9 cellular contexts compared by ENCODE assay signal in genomic region chr5:159826351-159827222, GRCh38.
DNase-seq lines count a peak whose midpoint lies in the region; ATAC-seq and TF ChIP-seq lines count a peak whose summit lies in the region.
"Had no signal": no experiment of that assay in that cellular context is flagged by ENCODE, and none has a peak within 500 bp of the region (broad histone marks: within the 10 kb centered on the region; RNA-seq: fewer than 3 reads in every experiment).

No MANE protein-coding gene starts in this region.

- no peaks in the 10 kb centered on the region for H3K36me3 Mint-ChIP-seq in endodermal cell (ENCODE audit: low read depth)

- peak overlapping the region; percentile 38; the same call in 1 of the 2 replicates for H3K23ac ChIP-seq in IMR-90 (ENCODE audit: low read depth, low read length)

- peaks cover 10% of the 10 kb centered on the region for H3K9me1 ChIP-seq in IMR-90 (ENCODE audit: insufficient read depth, low read length)

- H3K27me3 Mint-ChIP-seq in endodermal cell (ENCODE audit: insufficient read depth): peaks cover 7% of the 10 kb centered on the region

- H2BK120ac ChIP-seq in IMR-90 (ENCODE audit: low read depth, low read length): peak overlapping the region; percentile 67

- in situ Hi-C loops in GM13977 (cut with MboI; ENCODE audit: low pct_unique_long_range_greater_than_20kb, low sequenced_read_pairs, unreplicated experiment): no loop called here
- in situ Hi-C loops in IMR-90 (cut with MboI; ENCODE audit: low sequenced_read_pairs): no loop called here

- no peak overlapping the region for H3K4me2 ChIP-seq in IMR-90 (ENCODE audit: low read depth, low read length)

- H2AFZ ChIP-seq in IMR-90 (replicated peaks; ENCODE audit: low read length, poor library complexity): peak overlapping the region; percentile 68

- peak overlapping the region in 1 of 2 experiments; percentile 26; a peak in 1 of 4 replicates for H4K8ac ChIP-seq in IMR-90 (ENCODE audit: low read depth in 2 of 2, low read length in 2 of 2)

- TF ChIP-seq POLR2A in IMR-90 (IDR thresholded peaks at IDR 0.05; ENCODE audit: low read depth, low read length): no peak

- H3K36me3 ChIP-seq in IMR-90 (ENCODE audit: control insufficient read depth, insufficient read depth, low read length): no peaks in the 10 kb centered on the region
- no peaks in the 10 kb centered on the region for H3K36me3 ChIP-seq in skeletal muscle tissue (ENCODE audit: control insufficient read depth in 3 of 3, insufficient read depth in 3 of 3, low read length in 3 of 3)
- H3K36me3 ChIP-seq in endodermal cell (ENCODE audit: control insufficient read depth, insufficient read depth, low read length): no peaks in the 10 kb centered on the region

- dilution Hi-C loops in IMR-90 (cut with HindIII; ENCODE audit: low sequenced_read_pairs, unreplicated experiment): no loop called here

- H3K4me3 ChIP-seq in IMR-90 (ENCODE audit: insufficient read depth, low read depth, low read length): no peak overlapping the region
- H3K4me3 ChIP-seq in skeletal muscle tissue (ENCODE audit: low read length in 3 of 3): no peak overlapping the region
- no peak overlapping the region for H3K4me3 ChIP-seq in endodermal cell (ENCODE audit: low read length)
- H3K4me3 ChIP-seq: K562 had no signal

- DNase-seq in GM13977 (ENCODE audit: low spot score) (peak; percentile 8), IMR-90 (peak; percentile 81), dermis microvascular lymphatic vessel endothelial cell (ENCODE audit: low read depth in 2 of 2) (peak; percentile 1 to 88), GM20000 (ENCODE audit: low spot score) (no peak), GOT3 (lab: John Stamatoyannopoulos, UW) (no peak), endodermal cell (no peak)

- H2BK20ac ChIP-seq in IMR-90 (ENCODE audit: low read depth, low read length): peak overlapping the region; percentile 51

- no peak for TF ChIP-seq RAD21 in IMR-90 (IDR thresholded peaks at IDR 0.05; ENCODE audit: low read length)

- 0 out of 2 replicates have a peak, but pooled peaks cover 2% of the 10 kb centered on the region for H3K27me3 ChIP-seq in IMR-90 (ENCODE audit: control insufficient read depth, insufficient read depth, low read length)
- H3K27me3 ChIP-seq in skeletal muscle tissue (ENCODE audit: control insufficient read depth in 3 of 3, insufficient read depth in 3 of 3, low read length in 3 of 3): no peaks in the 10 kb centered on the region
- peaks cover 6% of the 10 kb centered on the region for H3K27me3 ChIP-seq in endodermal cell (ENCODE audit: control insufficient read depth, insufficient read depth, low read length, poor library complexity, severe bottlenecking)

- CTCF ChIA-PET in IMR-90 (lab: Yijun Ruan, JAX): no interaction called here

- H3K79me1 ChIP-seq in IMR-90 (ENCODE audit: low read depth in 1 of 2, low read length in 2 of 2): no peaks in the 10 kb centered on the region

- no peak for TF ChIP-seq CTCF in GM13977 (IDR thresholded peaks at IDR 0.05; ENCODE audit: extremely low read depth, insufficient read depth, missing control alignments)
- TF ChIP-seq CTCF in IMR-90 (conservative IDR thresholded peaks at IDR 0.05; ENCODE audit: low read depth, low read length): no peak
- no peak for TF ChIP-seq CTCF in GM20000 (IDR thresholded peaks at IDR 0.05; ENCODE audit: extremely low read depth, missing control alignments)
- no peak for TF ChIP-seq CTCF in endodermal cell (conservative IDR thresholded peaks at IDR 0.05)

- H3K9me3 Mint-ChIP-seq in endodermal cell: no peaks in the 10 kb centered on the region

- peak overlapping the region; percentile 55 for H3K4ac ChIP-seq in IMR-90 (ENCODE audit: low read depth, low read length)

- H3K9me3 ChIP-seq in IMR-90 (ENCODE audit: control insufficient read depth, insufficient read depth, low read length): no peaks in the 10 kb centered on the region
- H3K9me3 ChIP-seq in skeletal muscle tissue (ENCODE audit: control insufficient read depth in 3 of 3, low read length in 3 of 3): no peaks in the 10 kb centered on the region
- H3K9me3 ChIP-seq in endodermal cell (ENCODE audit: control insufficient read depth, low read length): no peaks in the 10 kb centered on the region

- ATAC-seq in GM21786 (IDR thresholded peaks at IDR 0.05; ENCODE audit: unreplicated experiment) (peak; percentile 97), IMR-90 (ENCODE audit: low read depth) (peak; percentile 71)
- ATAC-seq: K562 had no signal

- H3K9ac ChIP-seq in IMR-90 (ENCODE audit: low read depth, low read length) (no peak overlapping the region), skeletal muscle tissue (ENCODE audit: low read depth in 1 of 3, low read length in 3 of 3) (peak overlapping the region; percentile 32 to 63 (median 51)), endodermal cell (ENCODE audit: extremely low read depth, low read length, poor library complexity, severe bottlenecking) (no peak overlapping the region)

- H2AK9ac ChIP-seq in IMR-90 (replicated peaks; ENCODE audit: low read depth, low read length, poor library complexity): peak overlapping the region; percentile 46

- intact Hi-C loops in IMR-90 (cut with micrococcal nuclease): no loop called here

- H2BK5ac ChIP-seq in IMR-90 (ENCODE audit: low read depth, low read length, poor library complexity, severe bottlenecking): peak overlapping the region; percentile 20

- peak overlapping the region; percentile 45; the same call in 1 of the 2 replicates for H3K14ac ChIP-seq in IMR-90 (replicated peaks; ENCODE audit: low read depth, low read length)

- no peak overlapping the region for H3K27ac Mint-ChIP-seq in endodermal cell

- H4K5ac ChIP-seq in IMR-90 (ENCODE audit: low read depth, low read length): no peak overlapping the region

- no peaks in the 10 kb centered on the region for H3K4me1 Mint-ChIP-seq in endodermal cell

- no TSS peak for BruUV-seq in IMR-90 (replicated peaks; lab: Mats Ljungman, UMichigan)

- peak overlapping the region; percentile 36; the same call in 1 of the 3 replicates for H2BK15ac ChIP-seq in IMR-90 (ENCODE audit: low read depth, low read length)

- H3K4me1 ChIP-seq in IMR-90 (ENCODE audit: control insufficient read depth, insufficient read depth, low read length) (peaks cover 6% of the 10 kb centered on the region), skeletal muscle tissue (ENCODE audit: control insufficient read depth in 3 of 3, insufficient read depth in 3 of 3, low read length in 3 of 3) (peaks cover 18 to 27% (median 23%) of the 10 kb centered on the region in 3 donors), endodermal cell (ENCODE audit: control insufficient read depth, insufficient read depth, low read length) (no peaks in the 10 kb centered on the region)

- H2AK5ac ChIP-seq in IMR-90 (ENCODE audit: low read depth, low read length): peak overlapping the region; percentile 57; the same call in 1 of the 2 replicates

- peak overlapping the region; percentile 20; the same call in 1 of the 2 replicates for H3K18ac ChIP-seq in IMR-90 (ENCODE audit: low read depth, low read length)

- H3K4me3 Mint-ChIP-seq in endodermal cell: no peak overlapping the region

- POLR2A ChIA-PET in IMR-90 (lab: Charles Lee; ENCODE audit: unreplicated experiment): no interaction called here

- no peaks in the 10 kb centered on the region for H4K20me1 ChIP-seq in IMR-90 (ENCODE audit: insufficient read depth, low read length)

- H4K91ac ChIP-seq in IMR-90 (ENCODE audit: insufficient read depth, low read depth, low read length): no peak overlapping the region

- 57% methylated on average over 1 of the region's 5 CpGs; no CpG with 5 or more reads in 1 of the 2 experiments for WGBS in IMR-90 (ENCODE audit: extremely low coverage in 2 of 2, insufficient read length in 1 of 2), 2 experiments
- 90 to 98% methylated on average over 4 to 5 of the region's 5 CpGs for WGBS in endodermal cell (ENCODE audit: insufficient coverage in 1 of 2, insufficient read length in 1 of 2), 2 experiments

- H3K56ac ChIP-seq in IMR-90 (ENCODE audit: extremely low read depth, insufficient read depth, low read length): no peak overlapping the region

- no peak overlapping the region for H3K27ac ChIP-seq in IMR-90 (ENCODE audit: insufficient read depth, low read length)
- H3K27ac ChIP-seq in skeletal muscle tissue (ENCODE audit: low read depth, low read length): peak overlapping the region; percentile 93
- H3K27ac ChIP-seq in endodermal cell (ENCODE audit: low read depth, low read length): no peak overlapping the region

TF ChIP-seq in IMR-90, 13 proteins besides CTCF, POLR2A, EP300 and RAD21:
- no peak for TF ChIP-seq RCOR1 (IDR thresholded peaks at IDR 0.05; ENCODE audit: insufficient replicate concordance, low read length)
- peak; percentile 25; the same call in 1 of the 2 replicates for TF ChIP-seq FOS (IDR thresholded peaks at IDR 0.05; ENCODE audit: low read depth, low read length)

Comparison
In these comparisons a context has a peak if more than half of its experiments do, and no peak if none do; other contexts are left out.
1. DNase-seq: peak in GM13977 (single experiment), IMR-90 (single experiment) and dermis microvascular lymphatic vessel endothelial cell (2 of 2); none in GM20000 (single experiment), GOT3 (single experiment) and endodermal cell (single experiment).
2. H3K9ac ChIP-seq: peak in skeletal muscle tissue (3 of 3); none in IMR-90 (single experiment) and endodermal cell (single experiment).